ENCODE assay signal across 10 cellular contexts in genomic region chr2:144213797-144214196, GRCh38.
A peak's percentile ranks its signal among the peaks of the same experiment; 100 is the strongest.
DNase-seq lines count a peak whose midpoint lies in the region; ATAC-seq lines count a peak whose summit lies in the region.
"Had no signal": no experiment of that assay in that cellular context is flagged by ENCODE, and none has a peak within 500 bp of the region (broad histone marks: within the 10 kb centered on the region; RNA-seq: fewer than 3 reads in every experiment).

No MANE protein-coding gene starts in this region.

- H3K4me3 Mint-ChIP-seq in activated CD8-positive, alpha-beta memory T cell treated with anti-CD3 and anti-CD28 coated beads, Interleukin-2, amount 10 ng/mL, durations not matched to agents 7 days and 5 days, result peak overlapping the region; percentile 57
- peak overlapping the region; percentile 34 for H3K4me3 Mint-ChIP-seq in stimulated activated memory B cell treated with anti-CD40 and anti-IgM and Interleukin-4, amounts not matched to agents 10 μg/mL and 1 μg/mL and 100 μg/mL, for 72 hours
- H3K4me3 Mint-ChIP-seq: mesothelial cell of epicardium had no signal

- no peak for DNase-seq in activated CD8-positive, alpha-beta memory T cell treated with anti-CD3 and anti-CD28 coated beads, Interleukin-2, amount 10 ng/mL, durations not matched to agents 7 days and 5 days
- no peak for DNase-seq in activated CD8-positive, alpha-beta memory T cell treated with anti-CD3 and anti-CD28 coated beads, Interleukin-2, amount 50 U/mL, for 4 hours
- DNase-seq in stimulated activated CD4-positive, alpha-beta T cell treated with anti-CD3 and anti-CD28 coated beads, Interleukin-4, amount 100 ng/mL, for 4 hours, result no peak
- no peak for DNase-seq in stimulated activated CD4-positive, alpha-beta T cell treated with anti-CD3 and anti-CD28 coated beads, Interleukin-15, amount 100 ng/mL, for 24 hours
- no peak for DNase-seq in HuH-7.5 (ENCODE audit: low spot score)
- DNase-seq: amniotic stem cell had no signal

- H3K4me1 Mint-ChIP-seq in activated CD8-positive, alpha-beta memory T cell treated with anti-CD3 and anti-CD28 coated beads, Interleukin-2, amount 10 ng/mL, durations not matched to agents 7 days and 5 days, result peaks cover 59% of the 10 kb centered on the region
- H3K4me1 Mint-ChIP-seq in stimulated activated memory B cell treated with anti-CD40 and anti-IgM and Interleukin-4, amounts not matched to agents 10 μg/mL and 1 μg/mL and 100 μg/mL, for 72 hours, result peaks cover 22% of the 10 kb centered on the region

- CTCF ChIA-PET in activated CD8-positive, alpha-beta memory T cell treated with anti-CD3 and anti-CD28 coated beads, Interleukin-2, amount 10 ng/mL, durations not matched to agents 7 days and 5 days (lab: Charles Lee), result interaction anchor here (0.6 kb wide), 2 partner anchors 228 to 953 kb away, joined by 3 read pairs; no protein-coding TSS in a partner anchor

- peaks cover 29% of the 10 kb centered on the region for H3K36me3 Mint-ChIP-seq in activated CD8-positive, alpha-beta memory T cell treated with anti-CD3 and anti-CD28 coated beads, Interleukin-2, amount 10 ng/mL, durations not matched to agents 7 days and 5 days
- H3K36me3 Mint-ChIP-seq in stimulated activated memory B cell treated with anti-CD40 and anti-IgM and Interleukin-4, amounts not matched to agents 10 μg/mL and 1 μg/mL and 100 μg/mL, for 72 hours, result peaks cover 7% of the 10 kb centered on the region

- H3K9me3 Mint-ChIP-seq in activated CD8-positive, alpha-beta memory T cell treated with anti-CD3 and anti-CD28 coated beads, Interleukin-2, amount 10 ng/mL, durations not matched to agents 7 days and 5 days (ENCODE audit: low read depth), result no peaks in the 10 kb centered on the region
- H3K9me3 Mint-ChIP-seq in stimulated activated memory B cell treated with anti-CD40 and anti-IgM and Interleukin-4, amounts not matched to agents 10 μg/mL and 1 μg/mL and 100 μg/mL, for 72 hours, result no peaks in the 10 kb centered on the region
- H3K9me3 Mint-ChIP-seq: mesothelial cell of epicardium had no signal

- peak overlapping the region; percentile 79 for H3K27ac Mint-ChIP-seq in activated CD8-positive, alpha-beta memory T cell treated with anti-CD3 and anti-CD28 coated beads, Interleukin-2, amount 10 ng/mL, durations not matched to agents 7 days and 5 days
- peak overlapping the region; percentile 51 for H3K27ac Mint-ChIP-seq in stimulated activated memory B cell treated with anti-CD40 and anti-IgM and Interleukin-4, amounts not matched to agents 10 μg/mL and 1 μg/mL and 100 μg/mL, for 72 hours
- H3K27ac Mint-ChIP-seq: mesothelial cell of epicardium had no signal

- ATAC-seq in activated CD8-positive, alpha-beta memory T cell treated with anti-CD3 and anti-CD28 coated beads, Interleukin-2, amount 10 ng/mL, durations not matched to agents 7 days and 5 days, result peak; percentile 54
- ATAC-seq in GM21786 (IDR thresholded peaks at IDR 0.05; ENCODE audit: unreplicated experiment), result peak; percentile 93
- ATAC-seq in HG03457 (IDR thresholded peaks at IDR 0.05; ENCODE audit: unreplicated experiment), result peak; percentile 85
- peak; percentile 71 for ATAC-seq in stimulated activated memory B cell treated with anti-CD40 and anti-IgM and Interleukin-4, amounts not matched to agents 10 μg/mL and 1 μg/mL and 100 μg/mL, for 72 hours

- H3K27me3 Mint-ChIP-seq in activated CD8-positive, alpha-beta memory T cell treated with anti-CD3 and anti-CD28 coated beads, Interleukin-2, amount 10 ng/mL, durations not matched to agents 7 days and 5 days, result no peaks in the 10 kb centered on the region
- H3K27me3 Mint-ChIP-seq in stimulated activated memory B cell treated with anti-CD40 and anti-IgM and Interleukin-4, amounts not matched to agents 10 μg/mL and 1 μg/mL and 100 μg/mL, for 72 hours, result no peaks in the 10 kb centered on the region
